8 cellular contexts compared by ENCODE assay signal in genomic region chr15:94206463-94207167, GRCh38. TPM values are rescaled to one million over a fixed set of nuclear protein-coding genes. Genes with fewer than 3 reads are reported as not detected.
DNase-seq lines count a peak whose midpoint lies in the region; ATAC-seq lines count a peak whose summit lies in the region.

No MANE protein-coding gene starts in this region.

- in situ Hi-C loops in KBM-7 (cut with MboI; ENCODE audit: low pct_unique_long_range_greater_than_20kb, low sequenced_read_pairs) = no loop called here

- ATAC-seq in GM18502 (IDR thresholded peaks at IDR 0.05; ENCODE audit: poor library complexity, unreplicated experiment) (peak; percentile 50), sciatic nerve (peak; percentile 17), GM19397 (IDR thresholded peaks at IDR 0.05; ENCODE audit: unreplicated experiment) (no peak), HG03159 (IDR thresholded peaks at IDR 0.05; ENCODE audit: unreplicated experiment) (no peak), left colon (no peak)

- DNase-seq in KBM-7 = peak; percentile 96
- peak; percentile 14 for DNase-seq in activated naive CD4-positive, alpha-beta T cell treated with anti-CD3 and anti-CD28 coated beads, Interleukin-2, amount 50 U/mL, for 16 hours
- no peak for DNase-seq in sciatic nerve (ENCODE audit: low spot score)
- no peak for DNase-seq in DMS114 treated with DMSO at 0.1 percent for 48 hours (lab: John Stamatoyannopoulos, UW; ENCODE audit: unreplicated experiment)
- no peak for DNase-seq in left colon

- intact Hi-C loops in sciatic nerve (cut with DNase I) (no loop called here), left colon (cut with DNase I, micrococcal nuclease) (no loop called here)

RNA-seq across cellular contexts. Expression of gene MCTP2, which starts 24.7 kb away (rescaled TPM):
- 32.3 TPM for total RNA-seq in sciatic nerve
- 100 to 1,000 TPM in 1 of 2 donors, 10 to 100 TPM in 1; 64.8 to 103 TPM for total RNA-seq in left colon

Comparison
In these comparisons a context has a peak if more than half of its experiments do, and no peak if none do; other contexts are left out.
1. ATAC-seq: peak in GM18502 (single experiment) and sciatic nerve (single experiment); none in GM19397 (single experiment), HG03159 (single experiment) and left colon (single experiment).
2. DNase-seq: peak in KBM-7 (single experiment) and activated naive CD4-positive, alpha-beta T cell treated with anti-CD3 and anti-CD28 coated beads, Interleukin-2, amount 50 U/mL, for 16 hours (single experiment); none in sciatic nerve (single experiment), DMS114 treated with DMSO at 0.1 percent for 48 hours (single experiment) and left colon (0 of 2).